Comparison of ENCODE assay signal across 8 cellular contexts in genomic region chr20:47501117-47501482, GRCh38. TPM values are rescaled to one million over a fixed set of nuclear protein-coding genes. Genes with fewer than 3 reads are reported as not detected.
DNase-seq lines count a peak whose midpoint lies in the region; ATAC-seq, FAIRE-seq and TF ChIP-seq lines count a peak whose summit lies in the region.

No MANE protein-coding gene starts in this region.

- H3K9ac ChIP-seq in GM23248 (peak overlapping the region; percentile 88), adipocyte (ENCODE audit: low read length) (peak overlapping the region; percentile 97), keratinocyte (ENCODE audit: control insufficient read depth, extremely low read depth, insufficient read depth, low read length) (peak overlapping the region; percentile 92)

- H3K4me1 ChIP-seq in GM23248 (ENCODE audit: insufficient read depth) (0 out of 2 replicates have a peak, but pooled peaks cover 8% of the 10 kb centered on the region), adipocyte (ENCODE audit: control insufficient read depth, insufficient read depth, low read length) (peaks cover 22% of the 10 kb centered on the region), keratinocyte (ENCODE audit: control insufficient read depth, extremely low read depth, insufficient read depth, low read length) (peaks cover 21% of the 10 kb centered on the region), thoracic aorta (ENCODE audit: control insufficient read depth in 1 of 2, low read depth in 2 of 2) (peaks cover 13 to 38% of the 10 kb centered on the region in 2 donors)

- 13% methylated on average over 5 of the region's 5 CpGs for WGBS in GM23248 (ENCODE audit: low coverage in 1 of 2, low lambda C conversion rate in 2 of 2, missing lambda C conversion rate in 2 of 2), 2 experiments

- in situ Hi-C loops in GM23248 (cut with MboI): no loop called here

- H3K4me3 ChIP-seq in GM23248 (peak overlapping the region; percentile 92), adipocyte (ENCODE audit: low read length) (peak overlapping the region; percentile 95), keratinocyte (ENCODE audit: control insufficient read depth in 2 of 3, extremely low read depth in 1 of 3, insufficient read depth in 2 of 3, low read depth in 1 of 3, low read length in 3 of 3) (peak overlapping the region; percentile 87 to 97 (median 96)), thoracic aorta (peak overlapping the region; percentile 91)

- peak overlapping the region; percentile 97 for H3K4me2 ChIP-seq in GM23248 (ENCODE audit: unreplicated experiment)
- H3K4me2 ChIP-seq in keratinocyte (ENCODE audit: control insufficient read depth, extremely low read depth, insufficient read depth, low read depth, low read length): peak overlapping the region; percentile 89

- no peaks in the 10 kb centered on the region for H3K27me3 ChIP-seq in GM23248 (replicated peaks; ENCODE audit: insufficient read depth)
- H3K27me3 ChIP-seq in adipocyte (replicated peaks; ENCODE audit: control insufficient read depth, insufficient read depth, low read length): no peaks in the 10 kb centered on the region
- H3K27me3 ChIP-seq in keratinocyte (ENCODE audit: control insufficient read depth, extremely low read depth, insufficient read depth, low read length): no peaks in the 10 kb centered on the region
- H3K27me3 ChIP-seq in thoracic aorta (replicated peaks; ENCODE audit: insufficient read depth): no peaks in the 10 kb centered on the region

- dilution Hi-C loops in keratinocyte (cut with MboI; ENCODE audit: extremely low pct_ligation_motif_present, low sequenced_read_pairs): no loop called here

- no peak for TF ChIP-seq CTCF in keratinocyte (optimal IDR thresholded peaks at IDR 0.05 in 1 of 3, IDR thresholded peaks at IDR 0.05 in 1 of 3, conservative IDR thresholded peaks at IDR 0.05 in 1 of 3; ENCODE audit: extremely low read depth in 1 of 3, insufficient read depth in 2 of 3, low read length in 3 of 3)
- no peak for TF ChIP-seq CTCF in thoracic aorta (IDR thresholded peaks at IDR 0.05)

- H4K20me1 ChIP-seq in GM23248 (ENCODE audit: insufficient read depth): no peaks in the 10 kb centered on the region; the same call in 1 of the 2 replicates
- H4K20me1 ChIP-seq in keratinocyte (ENCODE audit: control insufficient read depth, extremely low read depth, insufficient read depth, low read length): peaks cover 2% of the 10 kb centered on the region

- H3K27ac ChIP-seq in GM23248 (peak overlapping the region; percentile 76), keratinocyte (ENCODE audit: control insufficient read depth, insufficient read depth, low read length) (peak overlapping the region; percentile 80), thoracic aorta (peak overlapping the region; percentile 90 to 96)

- ATAC-seq in thoracic aorta (ENCODE audit: insufficient number of reproducible peaks, low FRiP score, low read depth): no peak
- no peak for ATAC-seq in HG02973 (IDR thresholded peaks at IDR 0.05; ENCODE audit: unreplicated experiment)

- H3K36me3 ChIP-seq in GM23248 (ENCODE audit: low read depth) (no peaks in the 10 kb centered on the region), adipocyte (ENCODE audit: control insufficient read depth, insufficient read depth, low read length, severe bottlenecking) (no peaks in the 10 kb centered on the region), keratinocyte (ENCODE audit: control insufficient read depth in 2 of 2, extremely low read depth in 1 of 2, insufficient read depth in 2 of 2, low read length in 2 of 2) (no peaks in the 10 kb centered on the region), thoracic aorta (no peaks in the 10 kb centered on the region)

- H3K9me1 ChIP-seq in keratinocyte (ENCODE audit: control insufficient read depth, extremely low read depth, insufficient read depth, low read length): peaks cover 2% of the 10 kb centered on the region

- H3K9me3 ChIP-seq in GM23248 (ENCODE audit: low read depth) (no peaks in the 10 kb centered on the region), adipocyte (ENCODE audit: control insufficient read depth, low read length) (no peaks in the 10 kb centered on the region), keratinocyte (ENCODE audit: control insufficient read depth, low read depth, low read length) (no peaks in the 10 kb centered on the region), thoracic aorta (no peaks in the 10 kb centered on the region)

- no peak for FAIRE-seq in keratinocyte (lab: Jason Lieb, UNC)

- DNase-seq in AG08395 (ENCODE audit: low spot score): peak; percentile 14
- DNase-seq in GM23248: peak; percentile 46
- DNase-seq in adipocyte (ENCODE audit: low read depth): peak; percentile 55
- DNase-seq in keratinocyte (ENCODE audit: low read depth, low spot score): no peak
- DNase-seq in thoracic aorta (ENCODE audit: low spot score): no peak
- no peak for DNase-seq in NCI-H2227 treated with DMSO at 0.1 percent for 48 hours (lab: John Stamatoyannopoulos, UW)
- no peak for DNase-seq in cerebellar cortex (ENCODE audit: low spot score)

- peaks cover 17% of the 10 kb centered on the region for H3F3A ChIP-seq in GM23248 (ENCODE audit: insufficient read depth)

- H2AFZ ChIP-seq in GM23248 (peak overlapping the region; percentile 89), keratinocyte (ENCODE audit: control insufficient read depth, low read length) (peak overlapping the region; percentile 76)

- no peaks in the 10 kb centered on the region for H3K9me2 ChIP-seq in GM23248 (ENCODE audit: insufficient read depth)

- H3K79me2 ChIP-seq in GM23248 (ENCODE audit: insufficient read depth) (peaks cover 42% of the 10 kb centered on the region), keratinocyte (ENCODE audit: control insufficient read depth, insufficient read depth, low read length) (peaks cover 40% of the 10 kb centered on the region)

RNA-seq across cellular contexts. Expression of gene NCOA3, which starts 0.6 kb away (rescaled TPM):
- total RNA-seq in GM23248 (2014; rRNA removed; shearing (Covaris generic)): 36.4 and 36.6 TPM in 2 replicates
- polyA plus RNA-seq in GM23248 (2016; fragmentation: Nextera tagmentation; extraction: Ambion mirVana) (19.3 and 19.5 TPM in 2 replicates), keratinocyte (23.1 to 30.9 TPM (median 25.8 TPM) in 3 replicates)
- 19.5 TPM for polyA plus RNA-seq in keratinocyte (2011; ENCODE audit: low read depth)
- polyA plus RNA-seq in keratinocyte (2011; cell fraction: cytosol; rRNA removed): 13.5 and 24.9 TPM in 2 replicates
- polyA plus RNA-seq in keratinocyte (2011; cell fraction: nucleus; rRNA removed): 39.8 and 48.8 TPM in 2 replicates
- polyA plus RNA-seq in keratinocyte (2012; ENCODE audit: low replicate concordance): 14.5 and 16.8 TPM in 2 replicates
- 28.3 to 64.9 TPM (median 62.5 TPM) in 3 replicates for polyA minus RNA-seq in keratinocyte
- 30.1 TPM for polyA minus RNA-seq in keratinocyte (2011; cell fraction: cytosol; rRNA and poly(A)+ RNA removed)
- polyA minus RNA-seq in keratinocyte (2011; cell fraction: nucleus; rRNA and poly(A)+ RNA removed): 49.8 and 96.1 TPM in 2 replicates
- 10 to 100 TPM; 44.3 to 68.1 TPM for total RNA-seq in thoracic aorta

Comparison
In these comparisons a context has a peak if more than half of its experiments do, and no peak if none do; other contexts are left out.
1. DNase-seq: peak in AG08395 (single experiment), GM23248 (single experiment) and adipocyte (single experiment); none in keratinocyte (single experiment), thoracic aorta (single experiment), NCI-H2227 treated with DMSO at 0.1 percent for 48 hours (single experiment) and cerebellar cortex (single experiment).
2. Peak in every context shown above with its lines, with median percentiles within 50 percentile points of each other: H3K27ac ChIP-seq, H3K4me3 ChIP-seq and H3K9ac ChIP-seq.